In the genomic region with DNA sequence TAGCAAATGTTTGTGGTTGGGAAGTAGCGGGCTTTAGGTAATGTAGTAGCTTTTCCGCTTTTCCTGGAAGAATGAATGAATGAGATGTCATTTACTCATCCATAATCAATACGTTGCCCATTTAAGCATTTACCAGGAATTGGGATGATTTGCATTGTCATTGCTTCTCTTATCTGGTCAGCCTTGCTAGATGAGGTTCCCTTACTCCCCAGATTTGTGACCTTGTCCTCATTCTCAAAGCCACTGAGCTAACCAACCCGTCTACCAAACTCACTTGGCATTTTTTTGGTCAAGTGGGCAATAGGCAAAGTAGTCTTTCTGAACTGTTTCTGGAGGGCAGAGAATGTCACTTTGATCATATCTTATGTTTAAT, we compare ENCODE assay signal across 9 cellular contexts. TPM values are rescaled to one million over a fixed set of nuclear protein-coding genes. Genes with fewer than 3 reads are reported as not detected.
DNase-seq lines count a peak whose midpoint lies in the region; ATAC-seq, FAIRE-seq and TF ChIP-seq lines count a peak whose summit lies in the region.
"Had no signal": no experiment of that assay in that cellular context is flagged by ENCODE, and none has a peak within 500 bp of the region (broad histone marks: within the 10 kb centered on the region; RNA-seq: fewer than 3 reads in every experiment).

No MANE protein-coding gene starts in this region.

- H3K4me3 Mint-ChIP-seq in stimulated activated naive CD8-positive, alpha-beta T cell treated with anti-CD3 and anti-CD28 coated beads, Interleukin-15, Interleukin-2, amounts not matched to agents 100 ng/mL and 50 ng/mL, for 24 hours = peak overlapping the region; percentile 88
- peak overlapping the region; percentile 81 for H3K4me3 Mint-ChIP-seq in memory B cell

- SMC1A ChIA-PET in GM12878 (lab: Charles Lee; ENCODE audit: uncharacterized antibody, unreplicated experiment) = interaction anchor here (0.6 to 2.7 kb wide), 19 partner anchors 9 to 193 kb away, joined by 3 to 12 read pairs (median 5); no protein-coding TSS in a partner anchor

- H3K9me3 Mint-ChIP-seq in stimulated activated naive CD8-positive, alpha-beta T cell treated with anti-CD3 and anti-CD28 coated beads, Interleukin-15, Interleukin-2, amounts not matched to agents 100 ng/mL and 50 ng/mL, for 24 hours = peaks cover 4% of the 10 kb centered on the region
- H3K9me3 Mint-ChIP-seq in memory B cell = peaks cover 2% of the 10 kb centered on the region

- H3K36me3 Mint-ChIP-seq in stimulated activated naive CD8-positive, alpha-beta T cell treated with anti-CD3 and anti-CD28 coated beads, Interleukin-15, Interleukin-2, amounts not matched to agents 100 ng/mL and 50 ng/mL, for 24 hours (ENCODE audit: low read depth) = peaks cover 21% of the 10 kb centered on the region
- peaks cover 11% of the 10 kb centered on the region for H3K36me3 Mint-ChIP-seq in memory B cell

- H3K4me3 ChIP-seq in GM12878 = peak overlapping the region; percentile 99
- H3K4me3 ChIP-seq in aorta (ENCODE audit: low read length in 2 of 2) = peak overlapping the region; percentile 96 to 99

- H4K20me1 ChIP-seq in GM12878 (ENCODE audit: control insufficient read depth, insufficient read depth) = no peaks in the 10 kb centered on the region; the same call in 1 of the 2 replicates

- ATAC-seq in stimulated activated naive CD8-positive, alpha-beta T cell treated with anti-CD3 and anti-CD28 coated beads, Interleukin-15, Interleukin-2, amounts not matched to agents 100 U/mL and 50 U/mL, for 24 hours = no peak
- peak; percentile 6; the same call in 2 of the 3 replicates for ATAC-seq in GM12878
- ATAC-seq in memory B cell (ENCODE audit: low read depth) = no peak
- ATAC-seq in aorta (ENCODE audit: low FRiP score) = no peak
- no peak for ATAC-seq in HG03565 (IDR thresholded peaks at IDR 0.05; ENCODE audit: unreplicated experiment)
- ATAC-seq in GM19463 (IDR thresholded peaks at IDR 0.05; ENCODE audit: unreplicated experiment) = no peak
- no peak for ATAC-seq in GM18502 (IDR thresholded peaks at IDR 0.05; ENCODE audit: poor library complexity, unreplicated experiment)

- RAD21 ChIA-PET in GM12878 (lab: Charles Lee; ENCODE audit: unreplicated experiment) = interaction anchor here (0.9 to 2.5 kb wide), 10 partner anchors 10 to 702 kb away, joined by 3 to 8 read pairs (median 3); no protein-coding TSS in a partner anchor

- no peak for TF ChIP-seq POLR2A in GM12878 (IDR thresholded peaks at IDR 0.05; ENCODE audit: low read depth, low read length)

- in situ Hi-C loops in GM12878 (cut with MboI) = loop anchor here (10.0 to 25.0 kb wide), 2 partner anchors 393 to 1230 kb away; a partner anchor contains a TSS

- peak overlapping the region; percentile 50; the same call in 1 of the 2 replicates for H3K27ac ChIP-seq in GM12878 (ENCODE audit: control insufficient read depth, insufficient read depth)
- H3K27ac ChIP-seq in aorta (ENCODE audit: low read depth in 1 of 2, low read length in 2 of 2) = no peak overlapping the region

- no peak for TF ChIP-seq CTCF in GM12878 (IDR thresholded peaks at IDR 0.05 in 2 of 3, conservative IDR thresholded peaks at IDR 0.05 in 1 of 3; ENCODE audit: control insufficient read depth in 2 of 3, extremely low read depth in 1 of 3, insufficient read depth in 1 of 3, low read depth in 3 of 3, low read length in 3 of 3)

- peak; percentile 7 for FAIRE-seq in GM12878 (lab: Jason Lieb, UNC)
- FAIRE-seq: frontal cortex had no signal

- peak overlapping the region; percentile 78 for H3K27ac Mint-ChIP-seq in stimulated activated naive CD8-positive, alpha-beta T cell treated with anti-CD3 and anti-CD28 coated beads, Interleukin-15, Interleukin-2, amounts not matched to agents 100 ng/mL and 50 ng/mL, for 24 hours
- H3K27ac Mint-ChIP-seq in memory B cell = peak overlapping the region; percentile 81

- peaks cover 15% of the 10 kb centered on the region for H3K27me3 Mint-ChIP-seq in stimulated activated naive CD8-positive, alpha-beta T cell treated with anti-CD3 and anti-CD28 coated beads, Interleukin-15, Interleukin-2, amounts not matched to agents 100 ng/mL and 50 ng/mL, for 24 hours
- no peaks in the 10 kb centered on the region for H3K27me3 Mint-ChIP-seq in memory B cell

- H3K4me2 ChIP-seq in GM12878 (ENCODE audit: control insufficient read depth, insufficient read depth) = peak overlapping the region; percentile 97

- DNase-seq in stimulated activated naive CD8-positive, alpha-beta T cell treated with anti-CD3 and anti-CD28 coated beads, Interleukin-15, Interleukin-2, amounts not matched to agents 100 U/mL and 50 U/mL, for 24 hours = no peak
- DNase-seq in GM12878 (ENCODE audit: low read depth, low spot score) (no peak), memory B cell (ENCODE audit: low spot score in 2 of 2) (no peak), aorta (no peak)

- peaks cover 47% of the 10 kb centered on the region for H3K4me1 Mint-ChIP-seq in stimulated activated naive CD8-positive, alpha-beta T cell treated with anti-CD3 and anti-CD28 coated beads, Interleukin-15, Interleukin-2, amounts not matched to agents 100 ng/mL and 50 ng/mL, for 24 hours (ENCODE audit: low read depth)
- H3K4me1 Mint-ChIP-seq in memory B cell = peaks cover 30% of the 10 kb centered on the region

- H3K27me3 ChIP-seq in GM12878 (replicated peaks in 1 of 2; ENCODE audit: control insufficient read depth in 2 of 2, insufficient read depth in 2 of 2, low read length in 1 of 2) (no peaks in the 10 kb centered on the region), aorta (ENCODE audit: control insufficient read depth in 1 of 2, insufficient read depth in 2 of 2, low read length in 1 of 2) (no peaks in the 10 kb centered on the region)

- H3K9me3 ChIP-seq in GM12878 (replicated peaks; ENCODE audit: control insufficient read depth, insufficient read depth, low read length) (peaks cover 8% of the 10 kb centered on the region), aorta (ENCODE audit: control insufficient read depth, low read length) (no peaks in the 10 kb centered on the region)

- H3K36me3 ChIP-seq in GM12878 (ENCODE audit: control insufficient read depth in 2 of 2, insufficient read depth in 2 of 2, low read length in 1 of 2) (no peaks in the 10 kb centered on the region), aorta (ENCODE audit: control insufficient read depth in 1 of 2, insufficient read depth in 2 of 2, low read length in 1 of 2) (no peaks in the 10 kb centered on the region)

- no peak for TF ChIP-seq RAD21 in GM12878 (IDR thresholded peaks at IDR 0.05; ENCODE audit: insufficient read depth, low read depth, low read length)

- TF ChIP-seq EP300 in GM12878 (IDR thresholded peaks at IDR 0.05; ENCODE audit: borderline replicate concordance in 1 of 2, control insufficient read depth in 1 of 2, low read depth in 2 of 2, low read length in 2 of 2) = no peak

- peak overlapping the region; percentile 6 for H2AFZ ChIP-seq in GM12878 (ENCODE audit: control insufficient read depth, low read depth, low read length)

- CTCF ChIA-PET in GM12878 (lab: Yijun Ruan, JAX) = interaction anchor here (0.7 to 1.3 kb wide), 5 partner anchors 13 to 194 kb away, joined by 3 to 4 read pairs (median 3); no protein-coding TSS in a partner anchor

- H3K4me1 ChIP-seq in GM12878 (ENCODE audit: control insufficient read depth, insufficient read depth, low read length) (peaks cover 11% of the 10 kb centered on the region), aorta (ENCODE audit: control insufficient read depth in 1 of 2, insufficient read depth in 2 of 2, low read length in 2 of 2) (no peaks in the 10 kb centered on the region)

- BruUV-seq in GM12878 (replicated peaks; lab: Mats Ljungman, UMichigan) = TSS peak; percentile 78

- intact Hi-C loops in GM12878 (cut with micrococcal nuclease; ENCODE audit: unreplicated experiment) (loop anchor here (2.0 to 10.0 kb wide), 3 partner anchors 83 to 173 kb away; no protein-coding TSS in a partner anchor), aorta (cut with DNase I) (loop anchor here in 1 of 2 donors (5.0 kb wide), 1 partner anchor 175 kb away; no protein-coding TSS in a partner anchor)

- 0% methylated on average over 4 of the region's 4 CpGs for WGBS in GM12878 (ENCODE audit: insufficient coverage, insufficient replicate concordance, low lambda C conversion rate, missing lambda C conversion rate)
- WGBS in aorta, 2 donors = 19 to 22% methylated on average over 4 of the region's 4 CpGs

- POLR2A ChIA-PET in GM12878 (lab: Charles Lee) = interaction anchor here (0.9 to 2.8 kb wide), 4 partner anchors 10 to 87 kb away, joined by 3 to 7 read pairs (median 4); a partner anchor contains a TSS

- H3K9ac ChIP-seq in GM12878 (ENCODE audit: control insufficient read depth, insufficient read depth, low read length) = peak overlapping the region; percentile 84

- peaks cover 19% of the 10 kb centered on the region for H3K79me2 ChIP-seq in GM12878 (ENCODE audit: control insufficient read depth, insufficient read depth, low read length)

TF ChIP-seq in GM12878, 131 proteins besides CTCF, POLR2A, EP300 and RAD21:
- TF ChIP-seq POU2F2 (IDR thresholded peaks at IDR 0.05; ENCODE audit: borderline replicate concordance, low read depth, low read length) = no peak
- TF ChIP-seq ZNF24 (IDR thresholded peaks at IDR 0.05) = peak; percentile 86
- TF ChIP-seq GATAD2B (conservative IDR thresholded peaks at IDR 0.05; ENCODE audit: low read depth) = 0 out of 2 replicates have a peak, but pooled peaks have one; percentile 7
- TF ChIP-seq RUNX3 (IDR thresholded peaks at IDR 0.05; ENCODE audit: low read length) = peak; percentile 5; the same call in 1 of the 2 replicates

RNA-seq across cellular contexts. Expression of a gene that starts 0.8 kb away (rescaled TPM):
- 54.0 and 55.0 TPM in 2 replicates for total RNA-seq in GM12878 (2013; cell fraction: nucleolus; rRNA removed)
- total RNA-seq in GM12878 (2014; rRNA removed) (33.4 and 38.3 TPM in 2 replicates), GM12878 (2014; rRNA removed; fragmentation: Illumina TruSeq; extraction: Trizol) (49.5 and 51.3 TPM in 2 replicates), GM12878 (2021) (53.7 and 56.5 TPM in 2 replicates), aorta (10 to 100 TPM; 53.3 to 65.3 TPM)
- 12.6 TPM for polyA plus RNA-seq in GM12878 (2011; ENCODE audit: low read depth)
- polyA plus RNA-seq in GM12878 (2011; rRNA removed) (45.5 and 65.5 TPM in 2 replicates), GM12878 (2014; fragmentation: Illumina TruSeq; extraction: Trizol) (41.9 and 51.7 TPM in 2 replicates), GM12878 (2014; fragmentation: Nextera tagmentation; extraction: Ambion mirVana) (10 to 100 TPM; 16.6 to 18.4 TPM), GM12878 (2014; rRNA removed) (24.5 and 26.3 TPM in 2 replicates), GM12878 (2016; fragmentation: Nextera tagmentation; extraction: Ambion mirVana) (1 to 10 TPM; 8.0 to 9.0 TPM), aorta (10 to 100 TPM; 18.1 to 21.4 TPM)
- polyA plus RNA-seq in GM12878 (2011; cell fraction: cytosol; rRNA removed) = 16.3 and 17.2 TPM in 2 replicates
- 9.9 TPM in 2 replicates for polyA plus RNA-seq in GM12878 (2011; cell fraction: nucleus; rRNA removed)
- 14.0 and 17.7 TPM in 2 replicates for polyA plus RNA-seq in GM12878 (2012)
- 34.6 and 61.2 TPM in 2 replicates for polyA minus RNA-seq in GM12878 (2011; rRNA and poly(A)+ RNA removed)
- 18.4 and 25.1 TPM in 2 replicates for polyA minus RNA-seq in GM12878 (2011; cell fraction: cytosol; rRNA and poly(A)+ RNA removed)
- polyA minus RNA-seq in GM12878 (2011; cell fraction: nucleus; rRNA and poly(A)+ RNA removed) = 11.2 and 18.2 TPM in 2 replicates
